In genomic region chr20:33583154-33583553, GRCh38 we compare ENCODE assay signal across 30 cellular contexts.
"Had no signal": no experiment of that assay in that cellular context is flagged by ENCODE, and none has a peak within 500 bp of the region (broad histone marks: within the 10 kb centered on the region; RNA-seq: fewer than 3 reads in every experiment).

No MANE protein-coding gene starts in this region.

- H3K27me3 Mint-ChIP-seq: activated CD4-positive, alpha-beta memory T cell treated with anti-CD3 and anti-CD28 coated beads, Interleukin-2, amount 10 ng/mL, durations not matched to agents 7 days and 5 days; activated CD8-positive, alpha-beta memory T cell treated with anti-CD3 and anti-CD28 coated beads, Interleukin-2, amount 10 ng/mL, durations not matched to agents 7 days and 5 days; activated naive CD4-positive, alpha-beta T cell treated with anti-CD3 and anti-CD28 coated beads, Interleukin-2, amount 50 U/mL, for 24 hours; activated naive CD8-positive, alpha-beta T cell treated with anti-CD3 and anti-CD28 coated beads, Interleukin-2, amount 10 ng/mL, durations not matched to agents 7 days and 5 days had no signal

- H3K27ac ChIP-seq: ascending aorta, breast epithelium, WERI-Rb-1 had no signal

- H3K4me1 ChIP-seq: breast epithelium had no signal

- DNase-seq: activated CD4-positive, alpha-beta memory T cell treated with anti-CD3 and anti-CD28 coated beads, Interleukin-2, amount 10 ng/mL, durations not matched to agents 7 days and 5 days; activated CD4-positive, alpha-beta T cell treated with anti-CD3 and anti-CD28 coated beads for 1 hour; activated CD4-positive, alpha-beta T cell treated with anti-CD3 and anti-CD28 coated beads for 48 hours; activated CD4-positive, CD25-positive, alpha-beta regulatory T cell; activated CD8-positive, alpha-beta memory T cell treated with anti-CD3 and anti-CD28 coated beads for 24 hours; activated CD8-positive, alpha-beta memory T cell treated with anti-CD3 and anti-CD28 coated beads, Interleukin-2, amount 10 ng/mL, durations not matched to agents 7 days and 5 days; activated CD8-positive, alpha-beta memory T cell treated with anti-CD3 and anti-CD28 coated beads, Interleukin-2, amount 50 U/mL, for 48 hours; activated gamma-delta T cell; activated naive CD4-positive, alpha-beta T cell treated with Interleukin-2 at 50 U/mL for 16 hours; activated naive CD8-positive, alpha-beta T cell treated with anti-CD3 and anti-CD28 coated beads, Interleukin-2, amount 10 ng/mL, durations not matched to agents 7 days and 5 days; amygdala; NCI-H1105 treated with DMSO at 0.1 percent for 48 hours; NCI-H1436; NCI-H1694; NCI-H2029; NCI-H345; RPMI8226; SIG-M5; SW 1271; T-helper 1 cell; T-helper 2 cell; T1000; WERI-Rb-1 had no signal

- H3K4me3 Mint-ChIP-seq: activated CD4-positive, alpha-beta memory T cell treated with anti-CD3 and anti-CD28 coated beads, Interleukin-2, amount 10 ng/mL, durations not matched to agents 7 days and 5 days; activated CD8-positive, alpha-beta memory T cell treated with anti-CD3 and anti-CD28 coated beads, Interleukin-2, amount 10 ng/mL, durations not matched to agents 7 days and 5 days; activated naive CD4-positive, alpha-beta T cell treated with anti-CD3 and anti-CD28 coated beads, Interleukin-2, amount 50 U/mL, for 24 hours; activated naive CD8-positive, alpha-beta T cell treated with anti-CD3 and anti-CD28 coated beads, Interleukin-2, amount 10 ng/mL, durations not matched to agents 7 days and 5 days had no signal

- H3K9me3 ChIP-seq: ascending aorta, breast epithelium had no signal

- H3K36me3 Mint-ChIP-seq: activated CD8-positive, alpha-beta memory T cell treated with anti-CD3 and anti-CD28 coated beads, Interleukin-2, amount 10 ng/mL, durations not matched to agents 7 days and 5 days had no signal

- H3K27me3 ChIP-seq: ascending aorta, breast epithelium had no signal

- H3K9me3 Mint-ChIP-seq: activated CD4-positive, alpha-beta memory T cell treated with anti-CD3 and anti-CD28 coated beads, Interleukin-2, amount 10 ng/mL, durations not matched to agents 7 days and 5 days; activated naive CD4-positive, alpha-beta T cell treated with anti-CD3 and anti-CD28 coated beads, Interleukin-2, amount 50 U/mL, for 24 hours; activated naive CD8-positive, alpha-beta T cell treated with anti-CD3 and anti-CD28 coated beads, Interleukin-2, amount 10 ng/mL, durations not matched to agents 7 days and 5 days; activated T-helper 2 cell treated with anti-CD3 and anti-CD28 coated beads, Interferon-gamma antibody, Interleukin-2, Interleukin-4, amounts not matched to agents 10 μg/mL and 5 μg/mL and 100 μg/mL, durations not matched to agents 14 hours and 24 hours and 36 hours had no signal

- H3K4me3 ChIP-seq: ascending aorta, breast epithelium, K562 had no signal

- H3K36me3 ChIP-seq: ascending aorta, breast epithelium, WERI-Rb-1 had no signal

- ATAC-seq: activated CD8-positive, alpha-beta memory T cell treated with anti-CD3 and anti-CD28 coated beads, Interleukin-2, amount 10 ng/mL, durations not matched to agents 7 days and 5 days; K562; Panc1; Right ventricle myocardium inferior had no signal

- FAIRE-seq: K562 had no signal

- H3K27ac Mint-ChIP-seq: activated CD4-positive, alpha-beta memory T cell treated with anti-CD3 and anti-CD28 coated beads, Interleukin-2, amount 10 ng/mL, durations not matched to agents 7 days and 5 days; activated CD8-positive, alpha-beta memory T cell treated with anti-CD3 and anti-CD28 coated beads, Interleukin-2, amount 10 ng/mL, durations not matched to agents 7 days and 5 days; activated naive CD4-positive, alpha-beta T cell treated with anti-CD3 and anti-CD28 coated beads, Interleukin-2, amount 50 U/mL, for 24 hours; activated naive CD8-positive, alpha-beta T cell treated with anti-CD3 and anti-CD28 coated beads, Interleukin-2, amount 10 ng/mL, durations not matched to agents 7 days and 5 days; activated T-helper 2 cell treated with anti-CD3 and anti-CD28 coated beads, Interferon-gamma antibody, Interleukin-2, Interleukin-4, amounts not matched to agents 10 μg/mL and 5 μg/mL and 100 μg/mL, durations not matched to agents 14 hours and 24 hours and 36 hours had no signal
